Comparison of ENCODE assay signal across 16 cellular contexts in genomic region chr15:49242820-49243219, GRCh38.
DNase-seq lines count a peak whose midpoint lies in the region; ATAC-seq and TF ChIP-seq lines count a peak whose summit lies in the region.
"Had no signal": no experiment of that assay in that cellular context is flagged by ENCODE, and none has a peak within 500 bp of the region (broad histone marks: within the 10 kb centered on the region; RNA-seq: fewer than 3 reads in every experiment).

No MANE protein-coding gene starts in this region.

- H3K27me3 Mint-ChIP-seq in HFFc6 (ENCODE audit: insufficient read depth) = no peaks in the 10 kb centered on the region
- no peaks in the 10 kb centered on the region for H3K27me3 Mint-ChIP-seq in activated CD4-positive, alpha-beta T cell treated with anti-CD3 and anti-CD28 coated beads, Interleukin-2, amount 10 ng/mL, durations not matched to agents 7 days and 5 days
- H3K27me3 Mint-ChIP-seq: activated CD8-positive, alpha-beta memory T cell treated with anti-CD3 and anti-CD28 coated beads, Interleukin-2, amount 10 ng/mL, durations not matched to agents 7 days and 5 days; IgD-negative memory B cell; naive thymus-derived CD8-positive, alpha-beta T cell had no signal

- peaks cover 34% of the 10 kb centered on the region for H3K36me3 Mint-ChIP-seq in HFFc6 (ENCODE audit: low read depth)
- peaks cover 20% of the 10 kb centered on the region for H3K36me3 Mint-ChIP-seq in activated CD4-positive, alpha-beta T cell treated with anti-CD3 and anti-CD28 coated beads, Interleukin-2, amount 10 ng/mL, durations not matched to agents 7 days and 5 days (ENCODE audit: low read depth)

- DNase-seq in AG08395 (ENCODE audit: low spot score) (peak; percentile 80), HFFc6 (peak; percentile 73), astrocyte of the spinal cord (ENCODE audit: low read depth, low spot score) (peak; percentile 91), islet precursor cell (peak; percentile 65), GM10266 (ENCODE audit: extremely low spot score) (no peak), NCI-H2227 (lab: John Stamatoyannopoulos, UW; ENCODE audit: unreplicated experiment) (no peak)
- DNase-seq in activated CD4-positive, alpha-beta T cell treated with anti-CD3 and anti-CD28 coated beads, Interleukin-2, amount 10 ng/mL, durations not matched to agents 7 days and 5 days = no peak
- DNase-seq: activated CD8-positive, alpha-beta memory T cell treated with anti-CD3 and anti-CD28 coated beads, Interleukin-2, amount 10 ng/mL, durations not matched to agents 7 days and 5 days; naive thymus-derived CD8-positive, alpha-beta T cell; NCI-H2171; PC-9; spleen had no signal

- TF ChIP-seq CTCF in HFFc6 (IDR thresholded peaks at IDR 0.05) = no peak
- no peak for TF ChIP-seq CTCF in astrocyte of the spinal cord (IDR thresholded peaks at IDR 0.05; ENCODE audit: low read depth, low read length)
- no peak for TF ChIP-seq CTCF in GM10266 (IDR thresholded peaks at IDR 0.05; ENCODE audit: control insufficient read depth, insufficient read depth, low read depth, missing control alignments)

- POLR2A ChIA-PET in activated CD4-positive, alpha-beta T cell treated with anti-CD3 and anti-CD28 coated beads, Interleukin-2, amount 10 ng/mL, durations not matched to agents 7 days and 5 days (lab: Charles Lee) = no interaction called here

- H3K27ac Mint-ChIP-seq in HFFc6 = no peak overlapping the region
- no peak overlapping the region for H3K27ac Mint-ChIP-seq in activated CD4-positive, alpha-beta T cell treated with anti-CD3 and anti-CD28 coated beads, Interleukin-2, amount 10 ng/mL, durations not matched to agents 7 days and 5 days
- H3K27ac Mint-ChIP-seq: activated CD8-positive, alpha-beta memory T cell treated with anti-CD3 and anti-CD28 coated beads, Interleukin-2, amount 10 ng/mL, durations not matched to agents 7 days and 5 days; IgD-negative memory B cell; T-helper 2 cell treated with Interferon-gamma antibody and Interleukin-4, amounts not matched to agents 5 μg/mL and 100 μg/mL, for 36 hours had no signal

- peak overlapping the region; percentile 52; the same call in 1 of the 2 replicates for H3K4me3 Mint-ChIP-seq in HFFc6
- H3K4me3 Mint-ChIP-seq in activated CD4-positive, alpha-beta T cell treated with anti-CD3 and anti-CD28 coated beads, Interleukin-2, amount 10 ng/mL, durations not matched to agents 7 days and 5 days = no peak overlapping the region
- H3K4me3 Mint-ChIP-seq: activated CD8-positive, alpha-beta memory T cell treated with anti-CD3 and anti-CD28 coated beads, Interleukin-2, amount 10 ng/mL, durations not matched to agents 7 days and 5 days; IgD-negative memory B cell; naive thymus-derived CD8-positive, alpha-beta T cell; T-helper 2 cell treated with Interferon-gamma antibody and Interleukin-4, amounts not matched to agents 5 μg/mL and 100 μg/mL, for 36 hours had no signal

- in situ Hi-C loops in astrocyte of the spinal cord (cut with HindIII; ENCODE audit: low sequenced_read_pairs) = no loop called here

- H3K9me3 Mint-ChIP-seq in HFFc6 = no peaks in the 10 kb centered on the region
- H3K9me3 Mint-ChIP-seq in activated CD4-positive, alpha-beta T cell treated with anti-CD3 and anti-CD28 coated beads, Interleukin-2, amount 10 ng/mL, durations not matched to agents 7 days and 5 days = no peaks in the 10 kb centered on the region
- H3K9me3 Mint-ChIP-seq: IgD-negative memory B cell; T-helper 2 cell treated with Interferon-gamma antibody and Interleukin-4, amounts not matched to agents 5 μg/mL and 100 μg/mL, for 36 hours had no signal

- no peak for ATAC-seq in GM18909 (IDR thresholded peaks at IDR 0.05; ENCODE audit: poor library complexity, unreplicated experiment)
- ATAC-seq: activated CD8-positive, alpha-beta memory T cell treated with anti-CD3 and anti-CD28 coated beads, Interleukin-2, amount 10 ng/mL, durations not matched to agents 7 days and 5 days; naive thymus-derived CD8-positive, alpha-beta T cell had no signal

- CTCF ChIA-PET in activated CD4-positive, alpha-beta T cell treated with anti-CD3 and anti-CD28 coated beads, Interleukin-2, amount 10 ng/mL, durations not matched to agents 7 days and 5 days (lab: Charles Lee) = interaction anchor here (0.5 kb wide), 1 partner anchor 965 kb away, joined by 3 read pairs; no protein-coding TSS in a partner anchor

- H3K4me3 ChIP-seq in astrocyte of the spinal cord (ENCODE audit: low read depth, low read length) = no peak overlapping the region
- H3K4me3 ChIP-seq: BLaER1 treated with 17β-estradiol and CSF1 and Interleukin-3, amounts not matched to agents 10 nM and 100 nM; PC-9; spleen had no signal

- H3K4me1 Mint-ChIP-seq in HFFc6 (ENCODE audit: low read depth) = peaks cover 30% of the 10 kb centered on the region
- H3K4me1 Mint-ChIP-seq in activated CD4-positive, alpha-beta T cell treated with anti-CD3 and anti-CD28 coated beads, Interleukin-2, amount 10 ng/mL, durations not matched to agents 7 days and 5 days = no peaks in the 10 kb centered on the region
- H3K4me1 Mint-ChIP-seq: IgD-negative memory B cell had no signal

Comparison
In these comparisons a context has a peak if more than half of its experiments do, and no peak if none do; other contexts are left out.
1. DNase-seq: peak in AG08395 (single experiment), HFFc6 (single experiment), astrocyte of the spinal cord (single experiment) and islet precursor cell (single experiment); none in GM10266 (single experiment), activated CD4-positive, alpha-beta T cell treated with anti-CD3 and anti-CD28 coated beads, Interleukin-2, amount 10 ng/mL, durations not matched to agents 7 days and 5 days (single experiment) and NCI-H2227 (single experiment).